ENCODE assay signal across 11 cellular contexts in genomic region chr13:70769771-70770326, GRCh38.
"Had no signal": no experiment of that assay in that cellular context is flagged by ENCODE, and none has a peak within 500 bp of the region (broad histone marks: within the 10 kb centered on the region; RNA-seq: fewer than 3 reads in every experiment).

No MANE protein-coding gene starts in this region.

- DNase-seq: GM23248, GOT3, H7, HFFc6, IMR-90, KG1 had no signal

- H3K4me3 ChIP-seq: GM23248, HAP-1, K562 had no signal

- H2AFZ ChIP-seq: GM23248 had no signal

- H3K27ac ChIP-seq: GM23248, HL-60 had no signal

- H3K9ac ChIP-seq: GM23248 had no signal

- ATAC-seq: HCT116, HepG2, K562 had no signal

- H3K9me3 ChIP-seq: HAP-1 had no signal

- FAIRE-seq: HepG2, K562 had no signal

- H3K36me3 ChIP-seq: HAP-1 had no signal
